In the genomic region with DNA sequence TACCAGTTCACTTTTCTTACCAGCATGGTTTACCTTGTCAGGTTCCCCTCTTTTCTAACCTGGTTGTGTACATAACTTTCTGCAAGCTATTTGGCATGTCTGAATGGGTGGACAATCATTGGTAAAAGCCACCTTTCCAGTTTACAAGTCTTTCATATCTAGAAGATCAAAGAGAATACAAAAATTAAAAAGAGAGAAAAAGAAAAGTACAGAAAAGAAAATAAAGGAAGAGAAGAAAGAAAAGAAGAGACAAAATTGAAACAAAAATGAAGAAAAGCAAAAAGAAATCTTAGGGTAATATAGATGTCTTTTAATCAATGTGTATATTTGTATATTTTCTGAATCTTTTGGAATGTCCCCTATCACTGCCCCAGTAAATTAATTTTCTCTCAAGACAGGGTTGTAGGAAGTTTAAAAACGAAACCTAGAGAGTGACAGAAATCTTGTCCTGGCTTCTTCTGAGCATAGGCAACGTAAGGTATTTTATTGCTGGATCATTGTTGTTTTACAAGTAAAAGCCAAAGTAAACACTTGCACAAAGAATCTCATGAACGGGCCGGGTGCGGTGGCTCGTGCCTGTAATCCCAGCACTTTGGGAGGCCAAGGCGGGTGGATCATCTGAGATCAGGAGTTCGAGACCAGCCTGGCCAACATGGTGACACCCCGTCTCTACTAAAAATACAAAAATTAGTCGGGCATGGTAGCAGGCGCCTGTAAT, we compare ENCODE assay signal across 1 cellular context.
A peak's percentile ranks its signal among the peaks of the same experiment; 100 is the strongest.
TF ChIP-seq lines count a peak whose summit lies in the region.

No MANE protein-coding gene starts in this region.

TF ChIP-seq in HEK293, 187 proteins besides CTCF, POLR2A, EP300 and RAD21 (continued from another document and continues in another):
- TF ChIP-seq ZNF473 (tag by site-specific recombination; IDR thresholded peaks at IDR 0.05) (no peak), ZNF76 (tag by site-specific recombination; IDR thresholded peaks at IDR 0.05; ENCODE audit: borderline replicate concordance, low read depth) (no peak), ZNF596 (tag by site-specific recombination; IDR thresholded peaks at IDR 0.05) (no peak), ZNF792 (tag by site-specific recombination; IDR thresholded peaks at IDR 0.05) (peak; percentile 76; the same call in 1 of the 2 replicates), FEZF1 (tag by site-specific recombination; IDR thresholded peaks at IDR 0.05) (peak; percentile 84), ZNF791 (tag by site-specific recombination; IDR thresholded peaks at IDR 0.05) (no peak), ZNF169 (tag by site-specific recombination; IDR thresholded peaks at IDR 0.05) (no peak), ZNF530 (tag by site-specific recombination; IDR thresholded peaks at IDR 0.05; ENCODE audit: low read depth) (no peak), GLIS2 (tag by site-specific recombination; IDR thresholded peaks at IDR 0.05) (no peak), ZNF585B (tag by site-specific recombination; IDR thresholded peaks at IDR 0.05) (no peak), ZNF114 (tag by site-specific recombination; IDR thresholded peaks at IDR 0.05) (no peak), ZNF266 (tag by site-specific recombination; IDR thresholded peaks at IDR 0.05; ENCODE audit: low read depth) (no peak), ZNF211 (tag by site-specific recombination; IDR thresholded peaks at IDR 0.05; ENCODE audit: low read depth) (no peak), ZNF23 (tag by site-specific recombination; IDR thresholded peaks at IDR 0.05; ENCODE audit: borderline replicate concordance) (no peak), ZNF548 (tag by site-specific recombination; IDR thresholded peaks at IDR 0.05) (no peak), ZNF146 (tag by site-specific recombination; IDR thresholded peaks at IDR 0.05) (no peak), ZNF223 (tag by site-specific recombination; IDR thresholded peaks at IDR 0.05) (no peak), SALL2 (tag by site-specific recombination; IDR thresholded peaks at IDR 0.05; ENCODE audit: borderline replicate concordance) (no peak), ZNF571 (tag by site-specific recombination; IDR thresholded peaks at IDR 0.05) (no peak), ZNF157 (tag by site-specific recombination; IDR thresholded peaks at IDR 0.05) (no peak), ZNF433 (tag by site-specific recombination; IDR thresholded peaks at IDR 0.05; ENCODE audit: low read depth) (no peak), ZNF610 (tag by site-specific recombination; IDR thresholded peaks at IDR 0.05; ENCODE audit: borderline replicate concordance) (0 out of 2 replicates have a peak, but pooled peaks have one; percentile 41), ZSCAN30 (tag by site-specific recombination; IDR thresholded peaks at IDR 0.05) (no peak), ZNF514 (tag by site-specific recombination; IDR thresholded peaks at IDR 0.05) (no peak), ZNF155 (tag by site-specific recombination; IDR thresholded peaks at IDR 0.05) (no peak), ZIC2 (tag by site-specific recombination; IDR thresholded peaks at IDR 0.05) (no peak), ZNF324 (tag by site-specific recombination; IDR thresholded peaks at IDR 0.05) (no peak), ZEB2 (tag by site-specific recombination; IDR thresholded peaks at IDR 0.05) (peak; percentile 34; the same call in 1 of the 2 replicates), ZNF501 (tag by site-specific recombination; IDR thresholded peaks at IDR 0.05) (no peak), KLF10 (tag by site-specific recombination; IDR thresholded peaks at IDR 0.05) (0 out of 2 replicates have a peak, but pooled peaks have one; percentile 17), ZNF311 (tag by site-specific recombination; IDR thresholded peaks at IDR 0.05; ENCODE audit: borderline replicate concordance) (no peak), ZNF621 (tag by site-specific recombination; IDR thresholded peaks at IDR 0.05) (no peak), ZNF121 (tag by site-specific recombination; IDR thresholded peaks at IDR 0.05) (peak; percentile 70; the same call in 1 of the 2 replicates), GFI1B (tag by site-specific recombination; IDR thresholded peaks at IDR 0.05) (peak; percentile 58; the same call in 1 of the 2 replicates), ZBTB20 (tag by site-specific recombination; IDR thresholded peaks at IDR 0.05) (no peak), ZBTB17 (tag by site-specific recombination; IDR thresholded peaks at IDR 0.05) (peak; percentile 69), WT1 (tag by site-specific recombination; IDR thresholded peaks at IDR 0.05) (0 out of 2 replicates have a peak, but pooled peaks have one; percentile 34), HOXC10 (CRISPR knock-in tag; IDR thresholded peaks at IDR 0.05) (no peak), YY2 (tag by site-specific recombination; IDR thresholded peaks at IDR 0.05) (no peak)
- TF ChIP-seq, protein P1, sequence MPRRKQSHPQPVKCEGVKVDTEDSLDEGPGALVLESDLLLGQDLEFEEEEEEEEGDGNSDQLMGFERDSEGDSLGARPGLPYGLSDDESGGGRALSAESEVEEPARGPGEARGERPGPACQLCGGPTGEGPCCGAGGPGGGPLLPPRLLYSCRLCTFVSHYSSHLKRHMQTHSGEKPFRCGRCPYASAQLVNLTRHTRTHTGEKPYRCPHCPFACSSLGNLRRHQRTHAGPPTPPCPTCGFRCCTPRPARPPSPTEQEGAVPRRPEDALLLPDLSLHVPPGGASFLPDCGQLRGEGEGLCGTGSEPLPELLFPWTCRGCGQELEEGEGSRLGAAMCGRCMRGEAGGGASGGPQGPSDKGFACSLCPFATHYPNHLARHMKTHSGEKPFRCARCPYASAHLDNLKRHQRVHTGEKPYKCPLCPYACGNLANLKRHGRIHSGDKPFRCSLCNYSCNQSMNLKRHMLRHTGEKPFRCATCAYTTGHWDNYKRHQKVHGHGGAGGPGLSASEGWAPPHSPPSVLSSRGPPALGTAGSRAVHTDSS (tag by site-specific recombination; IDR thresholded peaks at IDR 0.05) = no peak
- TF ChIP-seq, protein P2, sequence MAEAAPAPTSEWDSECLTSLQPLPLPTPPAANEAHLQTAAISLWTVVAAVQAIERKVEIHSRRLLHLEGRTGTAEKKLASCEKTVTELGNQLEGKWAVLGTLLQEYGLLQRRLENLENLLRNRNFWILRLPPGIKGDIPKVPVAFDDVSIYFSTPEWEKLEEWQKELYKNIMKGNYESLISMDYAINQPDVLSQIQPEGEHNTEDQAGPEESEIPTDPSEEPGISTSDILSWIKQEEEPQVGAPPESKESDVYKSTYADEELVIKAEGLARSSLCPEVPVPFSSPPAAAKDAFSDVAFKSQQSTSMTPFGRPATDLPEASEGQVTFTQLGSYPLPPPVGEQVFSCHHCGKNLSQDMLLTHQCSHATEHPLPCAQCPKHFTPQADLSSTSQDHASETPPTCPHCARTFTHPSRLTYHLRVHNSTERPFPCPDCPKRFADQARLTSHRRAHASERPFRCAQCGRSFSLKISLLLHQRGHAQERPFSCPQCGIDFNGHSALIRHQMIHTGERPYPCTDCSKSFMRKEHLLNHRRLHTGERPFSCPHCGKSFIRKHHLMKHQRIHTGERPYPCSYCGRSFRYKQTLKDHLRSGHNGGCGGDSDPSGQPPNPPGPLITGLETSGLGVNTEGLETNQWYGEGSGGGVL (tag by site-specific recombination; IDR thresholded peaks at IDR 0.05) = no peak
- TF ChIP-seq, protein P3, sequence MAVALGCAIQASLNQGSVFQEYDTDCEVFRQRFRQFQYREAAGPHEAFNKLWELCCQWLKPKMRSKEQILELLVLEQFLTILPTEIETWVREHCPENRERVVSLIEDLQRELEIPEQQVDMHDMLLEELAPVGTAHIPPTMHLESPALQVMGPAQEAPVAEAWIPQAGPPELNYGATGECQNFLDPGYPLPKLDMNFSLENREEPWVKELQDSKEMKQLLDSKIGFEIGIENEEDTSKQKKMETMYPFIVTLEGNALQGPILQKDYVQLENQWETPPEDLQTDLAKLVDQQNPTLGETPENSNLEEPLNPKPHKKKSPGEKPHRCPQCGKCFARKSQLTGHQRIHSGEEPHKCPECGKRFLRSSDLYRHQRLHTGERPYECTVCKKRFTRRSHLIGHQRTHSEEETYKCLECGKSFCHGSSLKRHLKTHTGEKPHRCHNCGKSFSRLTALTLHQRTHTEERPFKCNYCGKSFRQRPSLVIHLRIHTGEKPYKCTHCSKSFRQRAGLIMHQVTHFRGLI (tag by site-specific recombination; IDR thresholded peaks at IDR 0.05) = no peak
- TF ChIP-seq, protein P4, sequence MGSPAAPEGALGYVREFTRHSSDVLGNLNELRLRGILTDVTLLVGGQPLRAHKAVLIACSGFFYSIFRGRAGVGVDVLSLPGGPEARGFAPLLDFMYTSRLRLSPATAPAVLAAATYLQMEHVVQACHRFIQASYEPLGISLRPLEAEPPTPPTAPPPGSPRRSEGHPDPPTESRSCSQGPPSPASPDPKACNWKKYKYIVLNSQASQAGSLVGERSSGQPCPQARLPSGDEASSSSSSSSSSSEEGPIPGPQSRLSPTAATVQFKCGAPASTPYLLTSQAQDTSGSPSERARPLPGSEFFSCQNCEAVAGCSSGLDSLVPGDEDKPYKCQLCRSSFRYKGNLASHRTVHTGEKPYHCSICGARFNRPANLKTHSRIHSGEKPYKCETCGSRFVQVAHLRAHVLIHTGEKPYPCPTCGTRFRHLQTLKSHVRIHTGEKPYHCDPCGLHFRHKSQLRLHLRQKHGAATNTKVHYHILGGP (tag by site-specific recombination; IDR thresholded peaks at IDR 0.05) = no peak
- TF ChIP-seq, protein P5, sequence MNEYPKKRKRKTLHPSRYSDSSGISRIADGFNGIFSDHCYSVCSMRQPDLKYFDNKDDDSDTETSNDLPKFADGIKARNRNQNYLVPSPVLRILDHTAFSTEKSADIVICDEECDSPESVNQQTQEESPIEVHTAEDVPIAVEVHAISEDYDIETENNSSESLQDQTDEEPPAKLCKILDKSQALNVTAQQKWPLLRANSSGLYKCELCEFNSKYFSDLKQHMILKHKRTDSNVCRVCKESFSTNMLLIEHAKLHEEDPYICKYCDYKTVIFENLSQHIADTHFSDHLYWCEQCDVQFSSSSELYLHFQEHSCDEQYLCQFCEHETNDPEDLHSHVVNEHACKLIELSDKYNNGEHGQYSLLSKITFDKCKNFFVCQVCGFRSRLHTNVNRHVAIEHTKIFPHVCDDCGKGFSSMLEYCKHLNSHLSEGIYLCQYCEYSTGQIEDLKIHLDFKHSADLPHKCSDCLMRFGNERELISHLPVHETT (tag by site-specific recombination; IDR thresholded peaks at IDR 0.05) = no peak
- TF ChIP-seq, protein P6, sequence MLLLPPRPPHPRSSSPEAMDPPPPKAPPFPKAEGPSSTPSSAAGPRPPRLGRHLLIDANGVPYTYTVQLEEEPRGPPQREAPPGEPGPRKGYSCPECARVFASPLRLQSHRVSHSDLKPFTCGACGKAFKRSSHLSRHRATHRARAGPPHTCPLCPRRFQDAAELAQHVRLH (tag by site-specific recombination; IDR thresholded peaks at IDR 0.05) = peak; percentile 91
- TF ChIP-seq, protein P7, sequence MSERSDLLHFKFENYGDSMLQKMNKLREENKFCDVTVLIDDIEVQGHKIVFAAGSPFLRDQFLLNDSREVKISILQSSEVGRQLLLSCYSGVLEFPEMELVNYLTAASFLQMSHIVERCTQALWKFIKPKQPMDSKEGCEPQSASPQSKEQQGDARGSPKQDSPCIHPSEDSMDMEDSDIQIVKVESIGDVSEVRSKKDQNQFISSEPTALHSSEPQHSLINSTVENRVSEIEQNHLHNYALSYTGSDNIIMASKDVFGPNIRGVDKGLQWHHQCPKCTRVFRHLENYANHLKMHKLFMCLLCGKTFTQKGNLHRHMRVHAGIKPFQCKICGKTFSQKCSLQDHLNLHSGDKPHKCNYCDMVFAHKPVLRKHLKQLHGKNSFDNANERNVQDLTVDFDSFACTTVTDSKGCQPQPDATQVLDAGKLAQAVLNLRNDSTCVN (tag by site-specific recombination; optimal IDR thresholded peaks at IDR 0.05) = no peak
- TF ChIP-seq, protein P8, sequence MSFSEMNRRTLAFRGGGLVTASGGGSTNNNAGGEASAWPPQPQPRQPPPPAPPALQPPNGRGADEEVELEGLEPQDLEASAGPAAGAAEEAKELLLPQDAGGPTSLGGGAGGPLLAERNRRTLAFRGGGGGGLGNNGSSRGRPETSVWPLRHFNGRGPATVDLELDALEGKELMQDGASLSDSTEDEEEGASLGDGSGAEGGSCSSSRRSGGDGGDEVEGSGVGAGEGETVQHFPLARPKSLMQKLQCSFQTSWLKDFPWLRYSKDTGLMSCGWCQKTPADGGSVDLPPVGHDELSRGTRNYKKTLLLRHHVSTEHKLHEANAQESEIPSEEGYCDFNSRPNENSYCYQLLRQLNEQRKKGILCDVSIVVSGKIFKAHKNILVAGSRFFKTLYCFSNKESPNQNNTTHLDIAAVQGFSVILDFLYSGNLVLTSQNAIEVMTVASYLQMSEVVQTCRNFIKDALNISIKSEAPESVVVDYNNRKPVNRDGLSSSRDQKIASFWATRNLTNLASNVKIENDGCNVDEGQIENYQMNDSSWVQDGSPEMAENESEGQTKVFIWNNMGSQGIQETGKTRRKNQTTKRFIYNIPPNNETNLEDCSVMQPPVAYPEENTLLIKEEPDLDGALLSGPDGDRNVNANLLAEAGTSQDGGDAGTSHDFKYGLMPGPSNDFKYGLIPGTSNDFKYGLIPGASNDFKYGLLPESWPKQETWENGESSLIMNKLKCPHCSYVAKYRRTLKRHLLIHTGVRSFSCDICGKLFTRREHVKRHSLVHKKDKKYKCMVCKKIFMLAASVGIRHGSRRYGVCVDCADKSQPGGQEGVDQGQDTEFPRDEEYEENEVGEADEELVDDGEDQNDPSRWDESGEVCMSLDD (tag by site-specific recombination; IDR thresholded peaks at IDR 0.05) = no peak
- TF ChIP-seq, protein P9, sequence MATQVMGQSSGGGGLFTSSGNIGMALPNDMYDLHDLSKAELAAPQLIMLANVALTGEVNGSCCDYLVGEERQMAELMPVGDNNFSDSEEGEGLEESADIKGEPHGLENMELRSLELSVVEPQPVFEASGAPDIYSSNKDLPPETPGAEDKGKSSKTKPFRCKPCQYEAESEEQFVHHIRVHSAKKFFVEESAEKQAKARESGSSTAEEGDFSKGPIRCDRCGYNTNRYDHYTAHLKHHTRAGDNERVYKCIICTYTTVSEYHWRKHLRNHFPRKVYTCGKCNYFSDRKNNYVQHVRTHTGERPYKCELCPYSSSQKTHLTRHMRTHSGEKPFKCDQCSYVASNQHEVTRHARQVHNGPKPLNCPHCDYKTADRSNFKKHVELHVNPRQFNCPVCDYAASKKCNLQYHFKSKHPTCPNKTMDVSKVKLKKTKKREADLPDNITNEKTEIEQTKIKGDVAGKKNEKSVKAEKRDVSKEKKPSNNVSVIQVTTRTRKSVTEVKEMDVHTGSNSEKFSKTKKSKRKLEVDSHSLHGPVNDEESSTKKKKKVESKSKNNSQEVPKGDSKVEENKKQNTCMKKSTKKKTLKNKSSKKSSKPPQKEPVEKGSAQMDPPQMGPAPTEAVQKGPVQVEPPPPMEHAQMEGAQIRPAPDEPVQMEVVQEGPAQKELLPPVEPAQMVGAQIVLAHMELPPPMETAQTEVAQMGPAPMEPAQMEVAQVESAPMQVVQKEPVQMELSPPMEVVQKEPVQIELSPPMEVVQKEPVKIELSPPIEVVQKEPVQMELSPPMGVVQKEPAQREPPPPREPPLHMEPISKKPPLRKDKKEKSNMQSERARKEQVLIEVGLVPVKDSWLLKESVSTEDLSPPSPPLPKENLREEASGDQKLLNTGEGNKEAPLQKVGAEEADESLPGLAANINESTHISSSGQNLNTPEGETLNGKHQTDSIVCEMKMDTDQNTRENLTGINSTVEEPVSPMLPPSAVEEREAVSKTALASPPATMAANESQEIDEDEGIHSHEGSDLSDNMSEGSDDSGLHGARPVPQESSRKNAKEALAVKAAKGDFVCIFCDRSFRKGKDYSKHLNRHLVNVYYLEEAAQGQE (tag by site-specific recombination; IDR thresholded peaks at IDR 0.05) = no peak
